In the genomic region with DNA sequence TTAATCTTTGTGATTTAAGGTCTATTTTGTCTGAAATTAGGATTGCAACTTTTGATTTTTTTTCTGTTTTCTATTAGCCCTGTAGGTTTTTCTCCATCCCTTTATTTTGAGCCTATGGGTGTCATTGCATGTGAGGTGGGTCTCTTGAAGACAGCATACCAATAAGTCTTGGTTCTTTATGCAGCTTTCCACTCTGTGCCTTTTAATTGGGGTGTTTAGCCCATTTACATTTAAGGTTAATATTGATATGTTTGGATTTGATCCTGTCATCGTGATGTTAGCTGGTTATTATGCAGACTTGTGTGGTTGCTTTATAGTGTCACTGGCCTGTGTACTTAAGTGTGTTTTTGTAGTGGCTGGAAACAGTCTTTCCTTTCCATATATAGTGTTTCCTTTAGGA, we compare ENCODE assay signal across 1 cellular context.
TF ChIP-seq lines count a peak whose summit lies in the region.

No MANE protein-coding gene starts in this region.

TF ChIP-seq in A549, 52 proteins besides CTCF, POLR2A, EP300 and RAD21 (continued from another document):
- no peak for TF ChIP-seq RCOR1 (IDR thresholded peaks at IDR 0.05; ENCODE audit: low read depth, low read length)
- TF ChIP-seq SREBF2 (IDR thresholded peaks at IDR 0.05) = no peak
- TF ChIP-seq, protein P1, sequence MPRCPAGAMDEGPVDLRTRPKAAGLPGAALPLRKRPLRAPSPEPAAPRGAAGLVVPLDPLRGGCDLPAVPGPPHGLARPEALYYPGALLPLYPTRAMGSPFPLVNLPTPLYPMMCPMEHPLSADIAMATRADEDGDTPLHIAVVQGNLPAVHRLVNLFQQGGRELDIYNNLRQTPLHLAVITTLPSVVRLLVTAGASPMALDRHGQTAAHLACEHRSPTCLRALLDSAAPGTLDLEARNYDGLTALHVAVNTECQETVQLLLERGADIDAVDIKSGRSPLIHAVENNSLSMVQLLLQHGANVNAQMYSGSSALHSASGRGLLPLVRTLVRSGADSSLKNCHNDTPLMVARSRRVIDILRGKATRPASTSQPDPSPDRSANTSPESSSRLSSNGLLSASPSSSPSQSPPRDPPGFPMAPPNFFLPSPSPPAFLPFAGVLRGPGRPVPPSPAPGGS (IDR thresholded peaks at IDR 0.05) = no peak
